In the genomic region with DNA sequence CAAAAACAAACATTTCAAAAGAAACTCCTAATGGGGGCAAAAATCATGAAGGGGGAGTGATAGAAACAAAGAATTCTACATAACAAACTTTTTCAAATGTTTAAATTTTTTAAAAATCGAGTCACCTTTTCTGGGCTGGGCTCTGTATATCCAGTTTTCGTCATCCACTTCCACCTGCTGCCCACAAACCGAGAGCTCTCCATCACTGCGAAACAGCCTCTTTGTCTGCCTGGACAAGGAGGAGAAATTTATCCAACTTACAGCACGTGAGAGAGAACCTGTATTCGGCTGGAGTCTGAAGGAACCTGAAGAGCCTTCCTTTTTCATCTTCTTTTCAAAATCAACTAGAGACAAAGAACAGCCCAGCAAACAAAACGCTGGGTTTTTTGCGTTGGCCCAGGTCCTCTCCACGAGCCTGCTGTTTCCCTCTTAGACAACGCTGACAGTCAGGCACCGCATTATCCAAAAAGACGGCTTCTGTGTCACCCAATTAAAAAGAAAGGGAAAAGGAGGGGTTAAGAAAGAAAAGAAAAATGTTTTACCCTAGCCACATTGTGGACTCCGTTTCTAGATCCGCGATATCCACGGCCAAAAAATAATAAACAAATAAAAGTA, we compare ENCODE assay signal across 9 cellular contexts.
A peak's percentile ranks its signal among the peaks of the same experiment; 100 is the strongest.
DNase-seq lines count a peak whose midpoint lies in the region; ATAC-seq and TF ChIP-seq lines count a peak whose summit lies in the region.
"Had no signal": no experiment of that assay in that cellular context is flagged by ENCODE, and none has a peak within 500 bp of the region (broad histone marks: within the 10 kb centered on the region; RNA-seq: fewer than 3 reads in every experiment).

No MANE protein-coding gene starts in this region.

- peak; percentile 30 for ATAC-seq in sciatic nerve
- no peak for ATAC-seq in HG03025 (IDR thresholded peaks at IDR 0.05; ENCODE audit: low FRiP score, unreplicated experiment)
- ATAC-seq in HG02623 (IDR thresholded peaks at IDR 0.05; ENCODE audit: unreplicated experiment): no peak

- H3K9me3 ChIP-seq in GM23248 (ENCODE audit: low read depth): no peaks in the 10 kb centered on the region

- H3K4me3 ChIP-seq in GM23248 (peak overlapping the region; percentile 75), WI38 (ENCODE audit: low read depth, low read length) (peak overlapping the region; percentile 64), iPS-11a (ENCODE audit: low read depth, low read length) (peak overlapping the region; percentile 9)

- DNase-seq in GM23248 (peak; percentile 48), sciatic nerve (ENCODE audit: low spot score) (no peak), T-helper 1 cell (no peak), globus pallidus (ENCODE audit: low spot score) (no peak)
- DNase-seq: RPMI8226 had no signal

- peak overlapping the region; percentile 85 for H2AFZ ChIP-seq in GM23248

- 0 out of 2 replicates have a peak, but pooled peaks cover 3% of the 10 kb centered on the region for H3K79me2 ChIP-seq in GM23248 (ENCODE audit: insufficient read depth)

- H3K9me2 ChIP-seq in GM23248 (ENCODE audit: insufficient read depth): no peaks in the 10 kb centered on the region

- H4K20me1 ChIP-seq in GM23248 (ENCODE audit: insufficient read depth): no peaks in the 10 kb centered on the region

- intact Hi-C loops in sciatic nerve (cut with DNase I): no loop called here

- H3K4me2 ChIP-seq in GM23248 (ENCODE audit: unreplicated experiment): peak overlapping the region; percentile 91

- peaks cover 10% of the 10 kb centered on the region for H3K4me1 ChIP-seq in GM23248 (ENCODE audit: insufficient read depth)

- no peaks in the 10 kb centered on the region for H3K36me3 ChIP-seq in GM23248 (ENCODE audit: low read depth)

- H3K9ac ChIP-seq in GM23248: peak overlapping the region; percentile 66

- no peaks in the 10 kb centered on the region for H3K27me3 ChIP-seq in GM23248 (replicated peaks; ENCODE audit: insufficient read depth)

- in situ Hi-C loops in GM23248 (cut with MboI): no loop called here

- 8 to 11% methylated on average over 16 of the region's 16 CpGs for WGBS in GM23248 (ENCODE audit: low coverage in 1 of 2, low lambda C conversion rate in 2 of 2, missing lambda C conversion rate in 2 of 2), 2 experiments

- H3F3A ChIP-seq in GM23248 (ENCODE audit: insufficient read depth): peaks cover 31% of the 10 kb centered on the region

- no peak overlapping the region for H3K27ac ChIP-seq in GM23248

- TF ChIP-seq CTCF in WI38 (IDR thresholded peaks at IDR 0.05; ENCODE audit: low read depth, low read length): no peak

Comparison
In these comparisons a context has a peak if more than half of its experiments do, and no peak if none do; other contexts are left out.
1. H3K4me3 ChIP-seq: peak in every context shown above with its lines; median percentile 75 in GM23248; 64 in WI38; 9 in iPS-11a.